In genomic region chr12:105047303-105047702, GRCh38 we compare ENCODE assay signal across 33 cellular contexts. TPM values are rescaled to one million over a fixed set of nuclear protein-coding genes. Genes with fewer than 3 reads are reported as not detected.
"Had no signal": no experiment of that assay in that cellular context is flagged by ENCODE, and none has a peak within 500 bp of the region (broad histone marks: within the 10 kb centered on the region; RNA-seq: fewer than 3 reads in every experiment).

No MANE protein-coding gene starts in this region.

- FAIRE-seq: astrocyte, kidney, pancreas had no signal

- H3K4me3 Mint-ChIP-seq: activated CD4-positive, alpha-beta memory T cell treated with anti-CD3 and anti-CD28 coated beads for 36 hours; activated CD4-positive, alpha-beta T cell treated with anti-CD3 and anti-CD28 coated beads, Interleukin-2, amount 10 ng/mL, durations not matched to agents 24 days and 14 days; effector memory CD8-positive, alpha-beta T cell; memory B cell; naive thymus-derived CD8-positive, alpha-beta T cell; neural crest cell; stimulated activated naive B cell treated with anti-CD40 and anti-IgM and Interleukin-4, amounts not matched to agents 10 μg/mL and 1 μg/mL and 100 μg/mL, for 72 hours had no signal

- H3K4me2 ChIP-seq: smooth muscle cell had no signal

- H3K4me3 ChIP-seq: pancreas, prostate gland, smooth muscle cell, stomach, thyroid gland, upper lobe of left lung, vagina had no signal

- ATAC-seq: effector memory CD8-positive, alpha-beta T cell; naive thymus-derived CD8-positive, alpha-beta T cell; pancreas; stimulated activated naive B cell treated with anti-CD40 and anti-IgM and Interleukin-4, amounts not matched to agents 10 μg/mL and 1 μg/mL and 100 μg/mL, for 72 hours had no signal

- H3K36me3 ChIP-seq: prostate gland, thyroid gland had no signal

- H3K36me3 Mint-ChIP-seq: activated CD4-positive, alpha-beta memory T cell treated with anti-CD3 and anti-CD28 coated beads for 36 hours; naive thymus-derived CD8-positive, alpha-beta T cell had no signal

- H3K27ac ChIP-seq: brain microvascular endothelial cell, pancreas, prostate gland, stomach, thyroid gland, upper lobe of left lung, vagina, VCaP had no signal

- H3K9me3 Mint-ChIP-seq: effector memory CD8-positive, alpha-beta T cell; neural crest cell had no signal

- H3K27ac Mint-ChIP-seq: activated CD4-positive, alpha-beta memory T cell treated with anti-CD3 and anti-CD28 coated beads for 36 hours; activated CD4-positive, alpha-beta T cell treated with anti-CD3 and anti-CD28 coated beads, Interleukin-2, amount 10 ng/mL, durations not matched to agents 24 days and 14 days; effector memory CD8-positive, alpha-beta T cell; memory B cell; naive thymus-derived CD8-positive, alpha-beta T cell; stimulated activated naive B cell treated with anti-CD40 and anti-IgM and Interleukin-4, amounts not matched to agents 10 μg/mL and 1 μg/mL and 100 μg/mL, for 72 hours had no signal

- H3K9me3 ChIP-seq: pancreas, prostate gland, stomach, thyroid gland, upper lobe of left lung, vagina had no signal

- H3K4me1 Mint-ChIP-seq: activated CD4-positive, alpha-beta T cell treated with anti-CD3 and anti-CD28 coated beads, Interleukin-2, amount 10 ng/mL, durations not matched to agents 24 days and 14 days; naive thymus-derived CD8-positive, alpha-beta T cell had no signal

- H3K27me3 ChIP-seq: brain microvascular endothelial cell, pancreas, stomach, thyroid gland, upper lobe of left lung, vagina had no signal

- H3K27me3 Mint-ChIP-seq: activated CD4-positive, alpha-beta memory T cell treated with anti-CD3 and anti-CD28 coated beads for 36 hours; activated CD4-positive, alpha-beta T cell treated with anti-CD3 and anti-CD28 coated beads, Interleukin-2, amount 10 ng/mL, durations not matched to agents 24 days and 14 days; effector memory CD8-positive, alpha-beta T cell; memory B cell; naive thymus-derived CD8-positive, alpha-beta T cell; stimulated activated naive B cell treated with anti-CD40 and anti-IgM and Interleukin-4, amounts not matched to agents 10 μg/mL and 1 μg/mL and 100 μg/mL, for 72 hours had no signal

- DNase-seq: activated CD4-positive, alpha-beta memory T cell treated with anti-CD3 and anti-CD28 coated beads for 36 hours; activated CD4-positive, alpha-beta T cell treated with anti-CD3 and anti-CD28 coated beads, Interleukin-2, amount 10 ng/mL, durations not matched to agents 24 days and 14 days; activated CD8-positive, alpha-beta memory T cell treated with anti-CD3 and anti-CD28 coated beads, Interleukin-2, amount 50 U/mL, for 4 hours; activated gamma-delta T cell treated with Interleukin-2 at 50 U/mL for 16 hours; activated naive CD4-positive, alpha-beta T cell treated with anti-CD3 and anti-CD28 coated beads, Interleukin-2, amount 50 U/mL, for 16 hours; activated T-cell treated with anti-CD3 and anti-CD28 coated beads, Interleukin-2, amount 50 U/mL, for 1 hour; amniotic stem cell; brain microvascular endothelial cell; caudate nucleus; cortex of kidney; effector memory CD8-positive, alpha-beta T cell; erythroblast; foreskin fibroblast; head of caudate nucleus; hippocampal formation; kidney; midbrain; naive thymus-derived CD8-positive, alpha-beta T cell; nucleus accumbens; pancreas; retina; stimulated activated CD4-positive, alpha-beta T cell treated with anti-CD3 and anti-CD28 coated beads, Interleukin-1b, Interleukin-23, amount 100 ng/mL, for 48 hours; stimulated activated naive B cell treated with anti-CD40 and anti-IgM and Interleukin-4, amounts not matched to agents 10 μg/mL and 1 μg/mL and 100 μg/mL, for 72 hours; stomach; thyroid gland; upper lobe of left lung had no signal

- H3K4me1 ChIP-seq: pancreas, prostate gland, stomach, upper lobe of left lung, vagina had no signal

RNA-seq across cellular contexts. Expression of gene ALDH1L2, which starts 37.0 kb away (rescaled TPM):
- polyA plus RNA-seq: naive thymus-derived CD8-positive, alpha-beta T cell had no signal
